ENCODE assay signal across 27 cellular contexts in the genomic region with DNA sequence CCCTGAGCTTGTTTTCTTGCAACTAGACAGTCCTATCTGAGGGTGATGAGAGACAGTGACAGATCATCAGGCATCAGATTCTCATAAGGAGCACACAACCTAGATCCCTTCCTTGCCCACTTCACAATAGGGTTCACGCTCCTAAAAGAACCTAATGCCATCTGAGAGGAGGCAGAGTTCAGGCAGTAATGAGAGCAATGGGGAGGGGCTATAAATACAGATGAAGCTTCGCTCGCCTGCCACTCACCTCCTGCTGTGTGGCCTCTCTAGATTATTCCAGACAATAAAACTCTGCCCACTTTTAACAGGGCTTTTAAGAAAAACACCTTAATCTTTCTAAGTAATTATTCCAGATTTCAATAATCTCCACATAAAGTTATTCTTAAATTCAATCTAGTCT.
"Had no signal": no experiment of that assay in that cellular context is flagged by ENCODE, and none has a peak within 500 bp of the region (broad histone marks: within the 10 kb centered on the region; RNA-seq: fewer than 3 reads in every experiment).

No MANE protein-coding gene starts in this region.

- H3K27me3 Mint-ChIP-seq: progenitor cell of endocrine pancreas; stimulated activated naive CD8-positive, alpha-beta T cell treated with anti-CD3 and anti-CD28 coated beads, Interleukin-15, amount 100 ng/mL, for 72 hours had no signal

- H3K4me1 Mint-ChIP-seq: nephron; neural progenitor cell; stimulated activated naive CD8-positive, alpha-beta T cell treated with anti-CD3 and anti-CD28 coated beads, Interleukin-15, amount 100 ng/mL, for 72 hours had no signal

- H3K36me3 Mint-ChIP-seq: naive thymus-derived CD4-positive, alpha-beta T cell; neural progenitor cell had no signal

- H3K4me3 ChIP-seq: coronary artery, esophagus squamous epithelium, neural progenitor cell, right atrium auricular region, smooth muscle cell, suprapubic skin, transverse colon, upper lobe of right lung, vagina had no signal

- H2AFZ ChIP-seq: neural progenitor cell, parathyroid adenoma had no signal

- H3K4me3 Mint-ChIP-seq: naive thymus-derived CD4-positive, alpha-beta T cell; nephron; neural progenitor cell; stimulated activated naive CD8-positive, alpha-beta T cell treated with anti-CD3 and anti-CD28 coated beads, Interleukin-15, amount 100 ng/mL, for 72 hours had no signal

- H3K27ac Mint-ChIP-seq: naive thymus-derived CD4-positive, alpha-beta T cell; nephron; neural progenitor cell; progenitor cell of endocrine pancreas; stimulated activated naive CD8-positive, alpha-beta T cell treated with anti-CD3 and anti-CD28 coated beads, Interleukin-15, amount 100 ng/mL, for 72 hours had no signal

- H3K9me3 Mint-ChIP-seq: naive thymus-derived CD4-positive, alpha-beta T cell; nephron; stimulated activated naive CD8-positive, alpha-beta T cell treated with anti-CD3 and anti-CD28 coated beads, Interleukin-15, amount 100 ng/mL, for 72 hours had no signal

- H3K27me3 ChIP-seq: neural progenitor cell, right atrium auricular region, suprapubic skin, transverse colon, upper lobe of right lung, vagina had no signal

- H3K36me3 ChIP-seq: esophagus squamous epithelium, neural progenitor cell, right atrium auricular region, suprapubic skin, transverse colon, upper lobe of right lung, vagina had no signal

- H3K4me1 ChIP-seq: esophagus squamous epithelium, neural progenitor cell, parathyroid adenoma, right atrium auricular region, suprapubic skin, upper lobe of right lung, vagina had no signal

- DNase-seq: effector memory CD4-positive, alpha-beta T cell; erythroblast; esophagus squamous epithelium; foreskin melanocyte; hypothalamus; mesenchymal stem cell; midbrain; naive thymus-derived CD4-positive, alpha-beta T cell; stimulated activated CD4-positive, alpha-beta T cell treated with anti-CD3 and anti-CD28 coated beads, Interleukin-12 subunit alpha, Interleukin-12 subunit beta, amount 100 ng/mL, for 4 hours; stimulated activated CD4-positive, alpha-beta T cell treated with anti-CD3 and anti-CD28 coated beads, Interleukin-1b, Interleukin-23, amount 100 ng/mL, for 48 hours; stimulated activated CD4-positive, alpha-beta T cell treated with anti-CD3 and anti-CD28 coated beads, Interleukin-4, amount 100 ng/mL, for 1 hour; stimulated activated CD8-positive, alpha-beta memory T cell treated with anti-CD3 and anti-CD28 coated beads, Interleukin-4, amount 100 ng/mL, for 48 hours; stimulated activated naive CD4-positive, alpha-beta T cell; stimulated activated naive CD8-positive, alpha-beta T cell treated with anti-CD3 and anti-CD28 coated beads, Interleukin-15, amount 100 ng/mL, for 72 hours; transverse colon; upper lobe of right lung had no signal

- H3K27ac ChIP-seq: coronary artery, esophagus squamous epithelium, neural progenitor cell, parathyroid adenoma, right atrium auricular region, suprapubic skin, transverse colon, upper lobe of right lung, vagina had no signal

- H3K79me2 ChIP-seq: parathyroid adenoma had no signal

- H3K4me2 ChIP-seq: neural progenitor cell, smooth muscle cell had no signal

- ATAC-seq: left lobe of liver; naive thymus-derived CD4-positive, alpha-beta T cell; sciatic nerve; stimulated activated naive CD8-positive, alpha-beta T cell treated with anti-CD3 and anti-CD28 coated beads, Interleukin-15, amount 100 ng/mL, for 72 hours; upper lobe of right lung had no signal
